In the genomic region with DNA sequence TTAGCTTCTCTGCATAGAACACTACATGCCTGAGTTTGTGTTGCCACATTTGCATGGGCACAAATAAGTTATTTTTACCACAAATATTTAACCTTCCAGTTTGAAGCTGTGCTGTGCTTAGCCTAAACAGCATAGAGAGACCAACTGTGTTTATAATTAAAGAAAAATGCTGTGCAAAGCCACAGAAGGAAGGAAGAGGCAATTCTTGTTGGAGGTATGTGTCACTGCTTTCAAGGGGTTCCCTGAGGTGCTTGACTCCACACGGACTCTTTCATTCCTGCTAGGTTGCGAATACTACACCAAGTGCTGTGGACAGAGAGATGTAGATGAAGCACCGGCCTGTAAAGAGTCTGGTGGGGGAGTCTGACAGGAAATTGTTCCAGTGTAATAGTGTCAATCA, we compare ENCODE assay signal across 19 cellular contexts. TPM values are rescaled to one million over a fixed set of nuclear protein-coding genes. Genes with fewer than 3 reads are reported as not detected.
DNase-seq lines count a peak whose midpoint lies in the region; ATAC-seq and TF ChIP-seq lines count a peak whose summit lies in the region.
"Had no signal": no experiment of that assay in that cellular context is flagged by ENCODE, and none has a peak within 500 bp of the region (broad histone marks: within the 10 kb centered on the region; RNA-seq: fewer than 3 reads in every experiment).

No MANE protein-coding gene starts in this region.

- no peak overlapping the region for H2BK15ac ChIP-seq in mesenchymal stem cell (ENCODE audit: low read depth, poor library complexity, severe bottlenecking)

- H3K4ac ChIP-seq in mesenchymal stem cell (ENCODE audit: low read depth in 1 of 2, low read length in 2 of 2): no peak overlapping the region

- intact Hi-C loops in posterior cingulate gyrus (cut with DNase I): no loop called here

- peaks cover 3% of the 10 kb centered on the region for H3K36me3 Mint-ChIP-seq in T-helper 17 cell (ENCODE audit: low read depth)

- DNase-seq in GM04504 (ENCODE audit: low read depth) (peak; percentile 29), T-helper 17 cell (no peak), mesenchymal stem cell (peak; percentile 42), posterior cingulate gyrus (no peak), GM13977 (ENCODE audit: low spot score) (no peak)
- DNase-seq: DMS79, IMR-90, Kasumi-1, NCI-H1417, NCI-H2029 treated with DMSO at 0.1 percent for 48 hours, NCI-H524, RPMI8226, SW 1271 had no signal

- no peak overlapping the region for H2BK120ac ChIP-seq in mesenchymal stem cell (ENCODE audit: low read depth, low read length)

- H3K4me1 ChIP-seq in BLaER1 treated with 17β-estradiol and CSF1 and Interleukin-3, amounts not matched to agents 10 nM and 100 nM: peaks cover 9 to 50% (median 19%) of the 10 kb centered on the region in 10 experiments
- H3K4me1 ChIP-seq in mesenchymal stem cell (ENCODE audit: control insufficient read depth, insufficient read depth, low read depth, low read length): no peaks in the 10 kb centered on the region

- no peak overlapping the region for H3K4me3 Mint-ChIP-seq in T-helper 17 cell
- H3K4me3 Mint-ChIP-seq: CD14-positive monocyte had no signal

- H3K36me3 ChIP-seq in BLaER1 treated with 17β-estradiol and CSF1 and Interleukin-3, amounts not matched to agents 10 nM and 100 nM: no peaks in the 10 kb centered on the region
- H3K36me3 ChIP-seq in mesenchymal stem cell (ENCODE audit: control insufficient read depth in 1 of 2, insufficient read depth in 2 of 2, low read depth in 1 of 2, low read length in 2 of 2): no peaks in the 10 kb centered on the region

- peak overlapping the region; percentile 82 for H3K27ac Mint-ChIP-seq in T-helper 17 cell
- H3K27ac Mint-ChIP-seq: CD14-positive monocyte had no signal

- H3K4me3 ChIP-seq in BLaER1 treated with 17β-estradiol and CSF1 and Interleukin-3, amounts not matched to agents 10 nM and 100 nM: no peak overlapping the region
- H3K4me3 ChIP-seq in mesenchymal stem cell (ENCODE audit: insufficient read depth in 1 of 2, low read depth in 1 of 2, low read length in 2 of 2): no peak overlapping the region

- H3K4me2 ChIP-seq in BLaER1 treated with 17β-estradiol and CSF1 and Interleukin-3, amounts not matched to agents 10 nM and 100 nM: peak overlapping the region in 6 of 11 experiments; percentile 5 to 71 (median 32); a peak in 8 of 22 replicates
- no peak overlapping the region for H3K4me2 ChIP-seq in mesenchymal stem cell (ENCODE audit: low read length, poor library complexity, severe bottlenecking)

- in situ Hi-C loops in GM13977 (cut with MboI; ENCODE audit: low pct_unique_long_range_greater_than_20kb, low sequenced_read_pairs, unreplicated experiment): loop anchor here (10.0 kb wide), 2 partner anchors 83 to 247 kb away; no protein-coding TSS in a partner anchor

- no peak overlapping the region for H3K9ac ChIP-seq in BLaER1 treated with 17β-estradiol and CSF1 and Interleukin-3, amounts not matched to agents 10 nM and 100 nM
- no peak overlapping the region for H3K9ac ChIP-seq in mesenchymal stem cell (ENCODE audit: low read length)

- no peaks in the 10 kb centered on the region for H4K20me1 ChIP-seq in BLaER1 treated with 17β-estradiol and CSF1 and Interleukin-3, amounts not matched to agents 10 nM and 100 nM

- no peak overlapping the region for H4K8ac ChIP-seq in mesenchymal stem cell (ENCODE audit: low read length)

- H3K27ac ChIP-seq in BLaER1 treated with 17β-estradiol and CSF1 and Interleukin-3, amounts not matched to agents 10 nM and 100 nM: no peak overlapping the region
- H3K27ac ChIP-seq in mesenchymal stem cell (ENCODE audit: low read length, poor library complexity, severe bottlenecking): no peak overlapping the region

- no peaks in the 10 kb centered on the region for H3K79me1 ChIP-seq in mesenchymal stem cell (replicated peaks; ENCODE audit: low read length, poor library complexity, severe bottlenecking)

- H2BK5ac ChIP-seq in mesenchymal stem cell (ENCODE audit: low read depth, low read length, poor library complexity, severe bottlenecking): no peak overlapping the region

- ATAC-seq in T-helper 17 cell (no peak), esophagus mucosa (no peak), SK-N-SH treated with all-trans-retinoic acid at 6 μM for 48 hours (no peak)

- H2AFZ ChIP-seq in mesenchymal stem cell (ENCODE audit: low read depth, low read length): no peak overlapping the region

- no peak overlapping the region for H2AK5ac ChIP-seq in mesenchymal stem cell (ENCODE audit: low read length, severe bottlenecking)

- H4K91ac ChIP-seq in mesenchymal stem cell (ENCODE audit: low read length): no peak overlapping the region

- H3K27me3 Mint-ChIP-seq in T-helper 17 cell: no peaks in the 10 kb centered on the region

- no peak overlapping the region for H3K14ac ChIP-seq in mesenchymal stem cell (ENCODE audit: low read length in 2 of 2)

- TF ChIP-seq CTCF in GM13977 (IDR thresholded peaks at IDR 0.05; ENCODE audit: extremely low read depth, insufficient read depth, missing control alignments): no peak

- 44% methylated on average over 3 of the region's 3 CpGs for WGBS in mesenchymal stem cell

- no peak overlapping the region for H2BK12ac ChIP-seq in mesenchymal stem cell (ENCODE audit: low read length in 2 of 2)

- H3K23ac ChIP-seq in mesenchymal stem cell (ENCODE audit: low read length in 2 of 2): no peak overlapping the region

- H3K4me1 Mint-ChIP-seq in T-helper 17 cell: peaks cover 29% of the 10 kb centered on the region

- no peak overlapping the region for H3K18ac ChIP-seq in mesenchymal stem cell (ENCODE audit: low read depth in 1 of 2, low read length in 2 of 2)

- no peaks in the 10 kb centered on the region for H3K27me3 ChIP-seq in BLaER1 treated with 17β-estradiol and CSF1 and Interleukin-3, amounts not matched to agents 10 nM and 100 nM
- H3K27me3 ChIP-seq in mesenchymal stem cell (ENCODE audit: control insufficient read depth in 1 of 2, insufficient read depth in 1 of 2, low read length in 2 of 2): peaks cover 3 to 9% of the 10 kb centered on the region in 2 experiments

- no peaks in the 10 kb centered on the region for H3K9me3 ChIP-seq in BLaER1 treated with 17β-estradiol and CSF1 and Interleukin-3, amounts not matched to agents 10 nM and 100 nM (replicated peaks in 1 of 11)
- H3K9me3 ChIP-seq in T-helper 17 cell (ENCODE audit: control insufficient read depth, low read length, poor library complexity, severe bottlenecking) (no peaks in the 10 kb centered on the region), mesenchymal stem cell (ENCODE audit: control insufficient read depth, low read length) (no peaks in the 10 kb centered on the region)

TF ChIP-seq in SK-N-SH treated with all-trans-retinoic acid at 6 μM for 48 hours, 23 proteins besides CTCF, POLR2A, EP300 and RAD21:
- TF ChIP-seq ZNF8 (CRISPR knock-in tag; IDR thresholded peaks at IDR 0.05): no peak
- no peak for TF ChIP-seq TCF4 (CRISPR knock-in tag; IDR thresholded peaks at IDR 0.05; ENCODE audit: borderline replicate concordance)
- no peak for TF ChIP-seq ZNF70 (CRISPR knock-in tag; IDR thresholded peaks at IDR 0.05)
- TF ChIP-seq ISL1 (CRISPR knock-in tag; IDR thresholded peaks at IDR 0.05): no peak
- no peak for TF ChIP-seq GLIS3 (CRISPR knock-in tag; IDR thresholded peaks at IDR 0.05)
- no peak for TF ChIP-seq SNAI2 (CRISPR knock-in tag; IDR thresholded peaks at IDR 0.05)
- TF ChIP-seq, protein P1, sequence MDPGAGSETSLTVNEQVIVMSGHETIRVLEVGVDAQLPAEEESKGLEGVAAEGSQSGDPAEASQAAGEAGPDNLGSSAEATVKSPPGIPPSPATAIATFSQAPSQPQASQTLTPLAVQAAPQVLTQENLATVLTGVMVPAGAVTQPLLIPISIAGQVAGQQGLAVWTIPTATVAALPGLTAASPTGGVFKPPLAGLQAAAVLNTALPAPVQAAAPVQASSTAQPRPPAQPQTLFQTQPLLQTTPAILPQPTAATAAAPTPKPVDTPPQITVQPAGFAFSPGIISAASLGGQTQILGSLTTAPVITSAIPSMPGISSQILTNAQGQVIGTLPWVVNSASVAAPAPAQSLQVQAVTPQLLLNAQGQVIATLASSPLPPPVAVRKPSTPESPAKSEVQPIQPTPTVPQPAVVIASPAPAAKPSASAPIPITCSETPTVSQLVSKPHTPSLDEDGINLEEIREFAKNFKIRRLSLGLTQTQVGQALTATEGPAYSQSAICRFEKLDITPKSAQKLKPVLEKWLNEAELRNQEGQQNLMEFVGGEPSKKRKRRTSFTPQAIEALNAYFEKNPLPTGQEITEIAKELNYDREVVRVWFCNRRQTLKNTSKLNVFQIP (CRISPR knock-in tag; IDR thresholded peaks at IDR 0.05; ENCODE audit: borderline replicate concordance, low read depth): no peak
- no peak for TF ChIP-seq ARNTL (CRISPR knock-in tag; IDR thresholded peaks at IDR 0.05; ENCODE audit: borderline replicate concordance, low read depth)
- TF ChIP-seq RARB (CRISPR knock-in tag; IDR thresholded peaks at IDR 0.05): no peak

RNA-seq across cellular contexts. Expression of a gene that starts 47.6 kb away (rescaled TPM):
- total RNA-seq in T-helper 17 cell: not detected
- 1.3 TPM for polyA plus RNA-seq in mesenchymal stem cell (2013, experiment 1 of 2)
- 1.2 TPM for polyA plus RNA-seq in mesenchymal stem cell (2013, experiment 2 of 2)
- total RNA-seq in esophagus mucosa: 0.92 TPM
- total RNA-seq: OCI-LY7 had no signal
- polyA plus RNA-seq: H1 had no signal

Comparison
In these comparisons a context has a peak if more than half of its experiments do, and no peak if none do; other contexts are left out.
1. DNase-seq: peak in GM04504 (single experiment) and mesenchymal stem cell (single experiment); none in T-helper 17 cell (0 of 3), posterior cingulate gyrus (0 of 10) and GM13977 (single experiment).